Comparison of ENCODE assay signal across 10 cellular contexts in genomic region chr11:76669901-76670474, GRCh38. TPM values are rescaled to one million over a fixed set of nuclear protein-coding genes. Genes with fewer than 3 reads are reported as not detected.
A peak's percentile ranks its signal among the peaks of the same experiment; 100 is the strongest.
DNase-seq lines count a peak whose midpoint lies in the region; ATAC-seq, FAIRE-seq and TF ChIP-seq lines count a peak whose summit lies in the region.
"Had no signal": no experiment of that assay in that cellular context is flagged by ENCODE, and none has a peak within 500 bp of the region (broad histone marks: within the 10 kb centered on the region; RNA-seq: fewer than 3 reads in every experiment).

No MANE protein-coding gene starts in this region.

- TF ChIP-seq CTCF in liver (IDR thresholded peaks at IDR 0.05; ENCODE audit: low read depth, low read length, missing input control) (no peak), HepG2 (CRISPR knock-in tag; IDR thresholded peaks at IDR 0.05) (no peak), chondrocyte (IDR thresholded peaks at IDR 0.05) (no peak)

- WGBS in liver = 39% methylated on average over 21 of the region's 21 CpGs
- WGBS in HepG2 (ENCODE audit: low lambda C conversion rate) = 58% methylated on average over 3 of the region's 21 CpGs
- 10% methylated on average over 21 of the region's 21 CpGs for WGBS in urinary bladder

- H3K4me3 ChIP-seq in liver (ENCODE audit: low read depth in 1 of 3, low read length in 3 of 3) = peak overlapping the region; percentile 41 to 52 (median 45)
- no peak overlapping the region for H3K4me3 ChIP-seq in HepG2 (replicated peaks in 1 of 3; ENCODE audit: insufficient read depth in 1 of 3, low read depth in 2 of 3, low read length in 3 of 3)
- H3K4me3 ChIP-seq in urinary bladder (ENCODE audit: low read depth, low read length) = peak overlapping the region; percentile 74

- H2AFZ ChIP-seq in HepG2 (ENCODE audit: low read length) = no peak overlapping the region

- H3K4me3 Mint-ChIP-seq in chondrocyte (ENCODE audit: unreplicated experiment) (peak overlapping the region; percentile 96), memory B cell (peak overlapping the region; percentile 67)

- H3K9ac ChIP-seq in liver (ENCODE audit: low read depth in 1 of 2, low read length in 2 of 2) = peak overlapping the region in 1 of 2 donors; percentile 55
- no peak overlapping the region for H3K9ac ChIP-seq in HepG2 (ENCODE audit: insufficient read depth, low read depth, low read length)

- TF ChIP-seq EP300 in HepG2 (IDR thresholded peaks at IDR 0.05; ENCODE audit: low read depth in 2 of 2, low read length in 2 of 2) (no peak), HepG2 (CRISPR knock-in tag; IDR thresholded peaks at IDR 0.05; ENCODE audit: borderline replicate concordance) (no peak)

- peaks cover 59% of the 10 kb centered on the region for H3K4me1 Mint-ChIP-seq in chondrocyte (ENCODE audit: low read depth)
- H3K4me1 Mint-ChIP-seq in memory B cell = peaks cover 60% of the 10 kb centered on the region

- CTCF ChIA-PET in HepG2 (lab: Yijun Ruan, JAX; ENCODE audit: low intra/inter-chr PET ratio, low total read pairs) = no interaction called here

- no peaks in the 10 kb centered on the region for H3K9me3 Mint-ChIP-seq in chondrocyte (ENCODE audit: low read depth)
- H3K9me3 Mint-ChIP-seq in memory B cell = no peaks in the 10 kb centered on the region

- in situ Hi-C loops in HepG2 (cut with HindIII; ENCODE audit: extremely low pct_ligation_motif_present, low pct_unique_long_range_greater_than_20kb) = no loop called here

- TF ChIP-seq POLR2A in HepG2 (IDR thresholded peaks at IDR 0.05; ENCODE audit: insufficient read depth in 1 of 2, low read depth in 2 of 2, low read length in 2 of 2) = no peak

- peaks cover 0 to 4% (median 1%) of the 10 kb centered on the region in 4 donors for H3K27me3 ChIP-seq in liver (ENCODE audit: control insufficient read depth in 4 of 4, insufficient read depth in 4 of 4, low read length in 3 of 4)
- H3K27me3 ChIP-seq in HepG2 (ENCODE audit: control insufficient read depth in 1 of 2, insufficient read depth in 2 of 2, low read length in 2 of 2) = peaks cover 2 to 51% of the 10 kb centered on the region in 2 experiments; a peak in 4 of 5 replicates

- POLR2A ChIA-PET in HepG2 (lab: Yijun Ruan, JAX) = no interaction called here

- DNase-seq in HepG2 (ENCODE audit: low spot score) = no peak
- DNase-seq in chondrocyte (ENCODE audit: low spot score) = peak; percentile 79
- DNase-seq in memory B cell (ENCODE audit: low spot score in 2 of 2) = no peak
- DNase-seq in ecto neural progenitor cell (ENCODE audit: low spot score) = no peak

- no peaks in the 10 kb centered on the region for H3K79me2 ChIP-seq in HepG2 (ENCODE audit: insufficient read depth, low read length)

- H3K36me3 ChIP-seq in liver (ENCODE audit: control insufficient read depth in 4 of 4, insufficient read depth in 3 of 4, low read depth in 1 of 4, low read length in 3 of 4) (no peaks in the 10 kb centered on the region), HepG2 (replicated peaks in 1 of 2; ENCODE audit: control insufficient read depth in 1 of 2, insufficient read depth in 2 of 2, low read length in 2 of 2) (no peaks in the 10 kb centered on the region), urinary bladder (ENCODE audit: insufficient read depth) (no peaks in the 10 kb centered on the region)

- H3K4me1 ChIP-seq in liver (ENCODE audit: control insufficient read depth in 4 of 4, insufficient read depth in 4 of 4, low read length in 3 of 4) (peaks cover 0 to 8% (median 6%) of the 10 kb centered on the region in 4 donors), HepG2 (ENCODE audit: insufficient read depth, low read length) (peaks cover 15% of the 10 kb centered on the region), urinary bladder (ENCODE audit: insufficient read depth) (no peaks in the 10 kb centered on the region)

- peak overlapping the region; percentile 68 to 80 for H3K27ac ChIP-seq in liver (ENCODE audit: low read depth in 1 of 2, low read length in 2 of 2)
- H3K27ac ChIP-seq in HepG2 (ENCODE audit: extremely low read length, insufficient read depth, low read length) = no peak overlapping the region
- H3K27ac ChIP-seq in urinary bladder (ENCODE audit: low read depth) = peak overlapping the region; percentile 16

- H3K36me3 Mint-ChIP-seq in chondrocyte (ENCODE audit: low read depth) (peaks cover 19% of the 10 kb centered on the region), memory B cell (no peaks in the 10 kb centered on the region)

- no peaks in the 10 kb centered on the region for H4K20me1 ChIP-seq in HepG2 (ENCODE audit: insufficient read depth, low read length)

- H3K4me2 ChIP-seq in HepG2 (ENCODE audit: low read depth, low read length) = no peak overlapping the region

- H3K9me3 ChIP-seq in liver (ENCODE audit: control insufficient read depth in 4 of 4, low read length in 3 of 4) = no peaks in the 10 kb centered on the region
- no peaks in the 10 kb centered on the region for H3K9me3 ChIP-seq in HepG2 (ENCODE audit: low read length)

- no peak for FAIRE-seq in HepG2 (lab: Jason Lieb, UNC)
- FAIRE-seq: endometrium, GM18507 had no signal

- intact Hi-C loops in HepG2 (cut with micrococcal nuclease; ENCODE audit: unreplicated experiment) = no loop called here

- H3K27me3 Mint-ChIP-seq in chondrocyte (ENCODE audit: low read depth) (no peaks in the 10 kb centered on the region), memory B cell (peaks cover 30% of the 10 kb centered on the region)

- TF ChIP-seq RAD21 in liver (IDR thresholded peaks at IDR 0.05) (no peak), HepG2 (CRISPR knock-in tag; IDR thresholded peaks at IDR 0.05) (no peak)

- ATAC-seq in HepG2 = no peak
- no peak for ATAC-seq in memory B cell (ENCODE audit: low read depth)
- ATAC-seq in HG02623 (IDR thresholded peaks at IDR 0.05; ENCODE audit: unreplicated experiment) = no peak
- ATAC-seq in HG03432 (IDR thresholded peaks at IDR 0.05; ENCODE audit: unreplicated experiment) = no peak

- H3K27ac Mint-ChIP-seq in chondrocyte (ENCODE audit: unreplicated experiment) (peak overlapping the region; percentile 96), memory B cell (no peak overlapping the region)

- BruUV-seq in HepG2 (replicated peaks; lab: Mats Ljungman, UMichigan) = no TSS peak

TF ChIP-seq in liver, 16 proteins besides CTCF, POLR2A, EP300 and RAD21 (continues in another document):
- TF ChIP-seq NR2F2 (IDR thresholded peaks at IDR 0.05) (no peak), JUND (IDR thresholded peaks at IDR 0.05) (no peak), YY1 (IDR thresholded peaks at IDR 0.05) (no peak), EGR1 (IDR thresholded peaks at IDR 0.05; ENCODE audit: low read depth in 2 of 2) (no peak), SP1 (IDR thresholded peaks at IDR 0.05) (no peak), RXRA (IDR thresholded peaks at IDR 0.05) (no peak)

TF ChIP-seq in HepG2, 621 proteins besides CTCF, POLR2A, EP300 and RAD21:
- TF ChIP-seq FOSL2 (CRISPR knock-in tag; IDR thresholded peaks at IDR 0.05) (no peak), ESRRA (CRISPR knock-in tag; IDR thresholded peaks at IDR 0.05; ENCODE audit: low read depth) (no peak), RNF2 (conservative IDR thresholded peaks at IDR 0.05; ENCODE audit: low read depth) (no peak), ZNF768 (CRISPR knock-in tag; IDR thresholded peaks at IDR 0.05) (no peak), POGK (CRISPR knock-in tag; conservative IDR thresholded peaks at IDR 0.05) (no peak)

RNA-seq across cellular contexts. Expression of gene LRRC32, which starts 0.6 kb away (rescaled TPM):
- total RNA-seq in liver (1 to 10 TPM; 5.4 to 7.4 TPM), HepG2 (2016; rRNA removed; fragmentation: Illumina TruSeq; extraction: Trizol) (not detected in 2 replicates), chondrocyte (113 to 367 TPM (median 367 TPM) in 3 replicates), urinary bladder (16.3 TPM)
- polyA plus RNA-seq in liver (10 to 100 TPM; 11.2 to 15.4 TPM), HepG2 (2011; rRNA removed) (0.07 and 0.12 TPM in 2 replicates), urinary bladder (65.6 TPM)
- not detected in 2 replicates for total RNA-seq in HepG2 (2016; cell fraction: cytosol; rRNA removed; fragmentation: Illumina TruSeq; extraction: Trizol; ENCODE audit: low read depth)
- total RNA-seq in HepG2 (2016; cell fraction: insoluble cytoplasmic fraction; rRNA removed; fragmentation: Illumina TruSeq; extraction: Trizol) = not detected in 2 replicates
- total RNA-seq in HepG2 (2016; cell fraction: membrane; rRNA removed; fragmentation: Illumina TruSeq; extraction: Trizol) = not detected in 2 replicates
- not detected in 2 replicates for total RNA-seq in HepG2 (2016; cell fraction: nucleus; rRNA removed; fragmentation: Illumina TruSeq; extraction: Trizol)
- polyA plus RNA-seq in HepG2 (2011; cell fraction: cytosol; rRNA removed) = not detected in 2 replicates
- polyA plus RNA-seq in HepG2 (2011; cell fraction: nucleus; rRNA removed) = 0.03 TPM in 1 of 2 replicates, not detected in the other
- 0.07 TPM in 1 of 2 replicates, not detected in the other for polyA plus RNA-seq in HepG2 (2012)
- polyA plus RNA-seq in HepG2 (2016; cell fraction: cytosol; fragmentation: Illumina TruSeq; extraction: Trizol; ENCODE audit: low read depth) = not detected in 2 replicates
- not detected in 2 replicates for polyA plus RNA-seq in HepG2 (2016; cell fraction: insoluble cytoplasmic fraction; fragmentation: Illumina TruSeq; extraction: Trizol; ENCODE audit: low read depth)
- polyA plus RNA-seq in HepG2 (2016; cell fraction: membrane; fragmentation: Illumina TruSeq; extraction: Trizol; ENCODE audit: low read depth) = not detected in 2 replicates
- not detected in 2 replicates for polyA plus RNA-seq in HepG2 (2016; cell fraction: nucleus; fragmentation: Illumina TruSeq; extraction: Trizol; ENCODE audit: insufficient read depth, low read depth)
- 1.6 TPM in 1 of 2 replicates, not detected in the other for polyA minus RNA-seq in HepG2 (2011; rRNA and poly(A)+ RNA removed; ENCODE audit: low replicate concordance)
- polyA minus RNA-seq in HepG2 (2011; cell fraction: cytosol; rRNA and poly(A)+ RNA removed) = not detected in 2 replicates
- polyA minus RNA-seq in HepG2 (2011; cell fraction: nucleus; rRNA and poly(A)+ RNA removed) = not detected in 2 replicates

Comparison
In these comparisons a context has a peak if more than half of its experiments do, and no peak if none do; other contexts are left out.
1. H3K4me3 ChIP-seq: peak in liver (3 of 3) and urinary bladder (single experiment); none in HepG2 (0 of 3).